In genomic region chr22:46419754-46420571, GRCh38 we compare ENCODE assay signal across 34 cellular contexts.
"Had no signal": no experiment of that assay in that cellular context is flagged by ENCODE, and none has a peak within 500 bp of the region (broad histone marks: within the 10 kb centered on the region; RNA-seq: fewer than 3 reads in every experiment).

No MANE protein-coding gene starts in this region.

- H3K4me1 ChIP-seq: SJCRH30 had no signal

- H3K9me3 ChIP-seq: SJCRH30 had no signal

- H3K4me2 ChIP-seq: KMS-11 had no signal

- H3K36me3 ChIP-seq: brain microvascular endothelial cell, cardiac muscle cell, SJCRH30, WERI-Rb-1 had no signal

- ATAC-seq: activated CD8-positive, alpha-beta memory T cell treated with anti-CD3 and anti-CD28 coated beads, Interleukin-2, amount 10 ng/mL, durations not matched to agents 7 days and 5 days; Panc1 had no signal

- H3K27me3 ChIP-seq: brain microvascular endothelial cell, cardiac muscle cell, SJCRH30 had no signal

- H3K9ac ChIP-seq: KMS-11 had no signal

- H3K4me3 ChIP-seq: cardiac muscle cell, SJCRH30, SK-N-MC had no signal

- H3K27ac ChIP-seq: brain microvascular endothelial cell, KMS-11, SJCRH30, SK-N-MC, WERI-Rb-1 had no signal

- DNase-seq: activated CD4-positive, alpha-beta memory T cell treated with anti-CD3 and anti-CD28 coated beads, Interleukin-2, amount 10 ng/mL, durations not matched to agents 7 days and 5 days; activated CD4-positive, alpha-beta T cell treated with anti-CD3 and anti-CD28 coated beads for 1 hour; activated CD4-positive, alpha-beta T cell treated with anti-CD3 and anti-CD28 coated beads for 48 hours; activated CD4-positive, CD25-positive, alpha-beta regulatory T cell; activated CD8-positive, alpha-beta memory T cell treated with anti-CD3 and anti-CD28 coated beads for 24 hours; activated CD8-positive, alpha-beta memory T cell treated with anti-CD3 and anti-CD28 coated beads, Interleukin-2, amount 10 ng/mL, durations not matched to agents 7 days and 5 days; activated CD8-positive, alpha-beta memory T cell treated with anti-CD3 and anti-CD28 coated beads, Interleukin-2, amount 50 U/mL, for 48 hours; activated effector memory CD4-positive, alpha-beta T cell treated with Interleukin-2 at 50 U/mL for 16 hours; activated naive CD4-positive, alpha-beta T cell treated with anti-CD3 and anti-CD28 coated beads, Interleukin-2, amount 10 ng/mL, durations not matched to agents 7 days and 5 days; activated naive CD8-positive, alpha-beta T cell treated with anti-CD3 and anti-CD28 coated beads for 36 hours; activated T-cell treated with anti-CD3 and anti-CD28 coated beads, Interleukin-2, amount 50 U/mL, for 48 hours; amniotic stem cell; aorta; brain microvascular endothelial cell; MM.1S; MV-4-11; NCI-H1092; NCI-H1417; NCI-H187; NCI-H2029 treated with DMSO at 0.1 percent for 48 hours; NCI-H2107; NCI-H2171; NCI-H2227 treated with DMSO at 0.1 percent for 48 hours; NCI-H446; NCI-H524; NCI-H69; SHP77; SJCRH30; T1000; WERI-Rb-1 had no signal
